14 cellular contexts compared by ENCODE assay signal in the genomic region with DNA sequence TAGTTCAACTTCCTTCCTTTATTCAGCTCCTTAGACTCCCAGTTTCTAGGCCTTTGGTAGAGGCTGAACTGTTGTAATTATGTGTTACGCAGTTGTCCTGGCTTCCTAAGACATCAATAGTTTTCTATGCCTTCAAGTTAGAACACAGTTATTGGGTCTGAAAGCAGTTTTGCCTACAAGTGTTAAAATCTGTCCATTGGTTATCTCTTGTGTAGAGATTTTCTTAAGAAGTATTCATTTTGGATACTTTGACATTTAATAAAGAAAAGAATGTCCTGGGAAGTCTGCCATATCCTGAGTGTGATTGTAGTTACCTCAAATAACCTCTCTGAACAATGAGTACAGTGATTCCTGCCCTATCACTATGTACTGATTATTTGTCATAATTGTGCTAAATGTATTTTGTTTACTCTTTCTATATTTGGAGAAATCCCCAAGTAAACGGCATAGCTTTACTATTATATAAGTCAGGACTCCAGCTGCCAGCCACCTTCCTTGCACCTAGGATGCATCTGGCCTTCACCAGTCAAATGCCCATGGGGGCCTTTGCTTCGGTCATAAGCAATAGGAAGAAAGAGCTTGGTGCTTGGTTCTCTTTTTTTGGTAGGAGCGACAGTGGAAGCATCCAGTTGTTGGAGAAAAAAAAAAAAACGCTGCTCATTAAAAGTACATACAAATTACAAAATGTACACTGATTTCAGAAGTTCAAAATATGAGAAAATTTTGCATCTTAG.
DNase-seq lines count a peak whose midpoint lies in the region; ATAC-seq and TF ChIP-seq lines count a peak whose summit lies in the region.
"Had no signal": no experiment of that assay in that cellular context is flagged by ENCODE, and none has a peak within 500 bp of the region (broad histone marks: within the 10 kb centered on the region; RNA-seq: fewer than 3 reads in every experiment).

No MANE protein-coding gene starts in this region.

- H3K36me3 ChIP-seq in psoas muscle (ENCODE audit: insufficient read depth in 1 of 2, low read depth in 1 of 2) = no peaks in the 10 kb centered on the region

- TF ChIP-seq CTCF in astrocyte of the cerebellum (IDR thresholded peaks at IDR 0.05; ENCODE audit: low read depth, low read length, missing control alignments) = no peak
- no peak for TF ChIP-seq CTCF in fibroblast of villous mesenchyme (IDR thresholded peaks at IDR 0.05; ENCODE audit: insufficient read depth, low read depth, low read length)
- TF ChIP-seq CTCF in psoas muscle (IDR thresholded peaks at IDR 0.05) = no peak

- peak in 3 of 4 donors; percentile 7 to 50 (median 46) for ATAC-seq in psoas muscle
- no peak for ATAC-seq in GM21526 (IDR thresholded peaks at IDR 0.05; ENCODE audit: low FRiP score, unreplicated experiment)
- ATAC-seq in GM21737 (IDR thresholded peaks at IDR 0.05; ENCODE audit: unreplicated experiment) = no peak
- ATAC-seq: activated CD8-positive, alpha-beta memory T cell treated with anti-CD3 and anti-CD28 coated beads, Interleukin-2, amount 10 ng/mL, durations not matched to agents 7 days and 5 days; stimulated activated naive CD8-positive, alpha-beta T cell treated with anti-CD3 and anti-CD28 coated beads, Interleukin-15, amount 100 ng/mL, for 72 hours had no signal

- H3K27ac ChIP-seq in psoas muscle = no peak overlapping the region
- H3K27ac ChIP-seq: epithelial cell of prostate had no signal

- peak; percentile 72 for DNase-seq in COLO829 (ENCODE audit: low spot score)
- peak; percentile 51 for DNase-seq in astrocyte of the cerebellum (ENCODE audit: low read depth)
- peak; percentile 25 for DNase-seq in fibroblast of villous mesenchyme (ENCODE audit: low read depth)
- no peak for DNase-seq in psoas muscle
- DNase-seq in stimulated activated CD4-positive, alpha-beta T cell treated with anti-CD3 and anti-CD28 coated beads, Interleukin-1b, Interleukin-23, amount 100 ng/mL, for 48 hours = no peak
- no peak for DNase-seq in effector CD8-positive, alpha-beta T cell (lab: John Stamatoyannopoulos, UW)
- DNase-seq: activated CD8-positive, alpha-beta memory T cell treated with anti-CD3 and anti-CD28 coated beads, Interleukin-2, amount 10 ng/mL, durations not matched to agents 7 days and 5 days; activated gamma-delta T cell treated with Interleukin-2 at 50 U/mL for 16 hours; caudate nucleus; stimulated activated naive CD8-positive, alpha-beta T cell treated with anti-CD3 and anti-CD28 coated beads, Interleukin-15, amount 100 ng/mL, for 72 hours had no signal

- H3K4me3 ChIP-seq in astrocyte of the cerebellum (ENCODE audit: low read depth, low read length) (no peak overlapping the region), fibroblast of villous mesenchyme (ENCODE audit: low read depth, low read length) (no peak overlapping the region), psoas muscle (no peak overlapping the region)
- H3K4me3 ChIP-seq: smooth muscle cell had no signal

- peaks cover 18% of the 10 kb centered on the region for H3K4me1 ChIP-seq in psoas muscle

- no peaks in the 10 kb centered on the region for H3K27me3 ChIP-seq in psoas muscle (ENCODE audit: insufficient read depth in 3 of 3, low read length in 2 of 3)

- 21 to 43% (median 22%) methylated on average over 5 of the region's 5 CpGs for WGBS in psoas muscle, 3 donors

- H3K9me3 ChIP-seq in psoas muscle = no peaks in the 10 kb centered on the region

- intact Hi-C loops in psoas muscle (cut with DNase I) = no loop called here

- in situ Hi-C loops in astrocyte of the cerebellum (cut with HindIII; ENCODE audit: low sequenced_read_pairs) = no loop called here

Comparison
In these comparisons a context has a peak if more than half of its experiments do, and no peak if none do; other contexts are left out.
1. DNase-seq: peak in COLO829 (single experiment), astrocyte of the cerebellum (single experiment) and fibroblast of villous mesenchyme (single experiment); none in psoas muscle (0 of 2), stimulated activated CD4-positive, alpha-beta T cell treated with anti-CD3 and anti-CD28 coated beads, Interleukin-1b, Interleukin-23, amount 100 ng/mL, for 48 hours (single experiment) and effector CD8-positive, alpha-beta T cell (single experiment).
2. ATAC-seq: peak in psoas muscle (3 of 4); none in GM21526 (single experiment) and GM21737 (single experiment).